In the genomic region with DNA sequence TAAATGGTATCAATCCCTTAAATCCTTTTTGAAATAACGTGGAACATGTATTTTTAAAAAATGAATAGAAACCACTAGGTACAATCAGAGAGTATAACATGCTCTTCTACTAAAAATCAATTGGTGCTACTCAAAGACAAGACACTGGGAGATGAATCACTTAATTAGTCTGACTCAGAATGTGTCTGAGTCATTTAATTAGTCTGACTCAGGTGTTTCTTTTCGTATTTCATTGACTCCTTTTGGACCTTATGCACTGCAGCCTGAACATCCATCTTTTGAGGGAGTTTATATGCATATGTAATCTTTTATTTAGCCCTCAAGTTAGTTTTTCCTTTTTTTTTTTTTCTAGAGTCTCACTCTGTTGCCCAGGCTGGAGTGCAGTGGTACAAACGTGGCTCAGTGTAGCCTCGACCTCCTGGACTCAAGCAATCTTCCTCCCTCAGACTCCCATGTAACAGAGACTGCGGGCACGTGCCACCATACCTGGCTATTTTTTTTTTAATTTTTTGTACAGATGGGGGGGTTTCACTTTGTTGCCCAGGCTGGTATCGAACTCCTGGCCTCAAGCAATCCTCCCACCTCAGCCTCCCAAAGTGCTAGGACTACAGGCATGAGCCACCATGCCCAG, we compare ENCODE assay signal across 9 cellular contexts. TPM values are rescaled to one million over a fixed set of nuclear protein-coding genes. Genes with fewer than 3 reads are reported as not detected.
DNase-seq lines count a peak whose midpoint lies in the region; ATAC-seq, FAIRE-seq and TF ChIP-seq lines count a peak whose summit lies in the region.
"Had no signal": no experiment of that assay in that cellular context is flagged by ENCODE, and none has a peak within 500 bp of the region (broad histone marks: within the 10 kb centered on the region; RNA-seq: fewer than 3 reads in every experiment).

No MANE protein-coding gene starts in this region.

- WGBS in A549 (ENCODE audit: missing lambda C conversion rate) = 61% methylated on average over 7 of the region's 7 CpGs
- WGBS in K562 (ENCODE audit: insufficient coverage, low coverage, missing lambda C conversion rate) = 60% methylated on average over 7 of the region's 7 CpGs
- WGBS in transverse colon (ENCODE audit: low coverage in 1 of 2), 2 donors = 69 to 75% methylated on average over 6 to 7 of the region's 7 CpGs
- 65% methylated on average over 7 of the region's 7 CpGs for WGBS in esophagus muscularis mucosa

- no peaks in the 10 kb centered on the region for H4K20me1 ChIP-seq in K562 (replicated peaks; ENCODE audit: control insufficient read depth, insufficient read depth, low read length)

- TF ChIP-seq CTCF in A549 (IDR thresholded peaks at IDR 0.05) = no peak
- no peak for TF ChIP-seq CTCF in K562 (IDR thresholded peaks at IDR 0.05 in 2 of 3, conservative IDR thresholded peaks at IDR 0.05 in 1 of 3; ENCODE audit: insufficient read depth in 2 of 3, low read depth in 1 of 3, low read length in 3 of 3)
- no peak for TF ChIP-seq CTCF in transverse colon (IDR thresholded peaks at IDR 0.05)
- TF ChIP-seq CTCF in esophagus muscularis mucosa (IDR thresholded peaks at IDR 0.05) = no peak

- peaks cover 13% of the 10 kb centered on the region; the same call in 2 of the 3 replicates for H3K79me2 ChIP-seq in K562 (ENCODE audit: control insufficient read depth, insufficient read depth, low read length)

- TF ChIP-seq RAD21 in A549 (conservative IDR thresholded peaks at IDR 0.05 in 1 of 2, IDR thresholded peaks at IDR 0.05 in 1 of 2) (no peak), K562 (CRISPR knock-in tag; conservative IDR thresholded peaks at IDR 0.05 in 1 of 2, IDR thresholded peaks at IDR 0.05 in 1 of 2) (no peak)

- H3K9ac ChIP-seq in K562 (ENCODE audit: insufficient read depth in 1 of 2, low read depth in 2 of 2, low read length in 2 of 2) = no peak overlapping the region

- POLR2A ChIA-PET in A549 (lab: Yijun Ruan, JAX) = no interaction called here
- POLR2A ChIA-PET in K562 (lab: Yijun Ruan, JAX) = interaction anchor here (0.9 kb wide), 1 partner anchor 774 kb away, joined by 3 read pairs; no protein-coding TSS in a partner anchor

- DNase-seq in A549 (ENCODE audit: low read depth in 1 of 2, low spot score in 1 of 2) (peak; percentile 14 to 24), K562 (ENCODE audit: extremely low read depth in 1 of 4, low spot score in 3 of 4) (peak; percentile 14 to 35 (median 23)), Right ventricle myocardium inferior (ENCODE audit: missing footprints) (no peak), transverse colon (no peak), esophagus muscularis mucosa (ENCODE audit: extremely low spot score) (no peak)
- DNase-seq: GF-D8 had no signal

- no peak overlapping the region for H3K4me3 ChIP-seq in A549
- no peak overlapping the region for H3K4me3 ChIP-seq in K562
- no peak overlapping the region for H3K4me3 ChIP-seq in transverse colon
- H3K4me3 ChIP-seq in esophagus muscularis mucosa = no peak overlapping the region

- peak overlapping the region; percentile 15; the same call in 2 of the 3 replicates for H3K4me2 ChIP-seq in A549
- H3K4me2 ChIP-seq in K562 (ENCODE audit: insufficient read depth, low read length) = no peak overlapping the region

- TF ChIP-seq EP300 in A549 (IDR thresholded peaks at IDR 0.05) (no peak), K562 (IDR thresholded peaks at IDR 0.05; ENCODE audit: low read length) (no peak), transverse colon (IDR thresholded peaks at IDR 0.05; ENCODE audit: low read depth) (no peak), esophagus muscularis mucosa (IDR thresholded peaks at IDR 0.05) (no peak)

- H3K27me3 ChIP-seq in K562 (ENCODE audit: control insufficient read depth in 2 of 2, insufficient read depth in 2 of 2, low read length in 2 of 2) (no peaks in the 10 kb centered on the region), transverse colon (no peaks in the 10 kb centered on the region), esophagus muscularis mucosa (no peaks in the 10 kb centered on the region)

- ATAC-seq in A549 = no peak; a peak in 2 of 6 replicates
- ATAC-seq in GM18520 (IDR thresholded peaks at IDR 0.05; ENCODE audit: unreplicated experiment) = peak; percentile 96
- peak; percentile 72 for ATAC-seq in HG03469 (IDR thresholded peaks at IDR 0.05; ENCODE audit: unreplicated experiment)
- ATAC-seq in K562 = peak; percentile 27; the same call in 1 of the 3 replicates
- no peak for ATAC-seq in Right ventricle myocardium inferior
- ATAC-seq in HG03460 (IDR thresholded peaks at IDR 0.05; ENCODE audit: unreplicated experiment) = no peak

- BruUV-seq in K562 (replicated peaks; lab: Mats Ljungman, UMichigan) = no TSS peak

- peak; percentile 84 for FAIRE-seq in A549 (lab: Jason Lieb, UNC)
- FAIRE-seq in K562 (lab: Jason Lieb, UNC) = no peak

- no peak overlapping the region for H2AFZ ChIP-seq in K562 (ENCODE audit: low read depth, low read length)

- H3K36me3 ChIP-seq in K562 (ENCODE audit: control insufficient read depth, insufficient read depth, low read length) (peaks cover 34% of the 10 kb centered on the region; the same call in 2 of the 3 replicates), transverse colon (peaks cover 0 to 31% (median 6%) of the 10 kb centered on the region in 4 donors), esophagus muscularis mucosa (peaks cover 0 to 19% (median 15%) of the 10 kb centered on the region in 4 donors)

- TF ChIP-seq POLR2A in A549 (IDR thresholded peaks at IDR 0.05; ENCODE audit: low read length) (no peak), K562 (conservative IDR thresholded peaks at IDR 0.05) (no peak), transverse colon (IDR thresholded peaks at IDR 0.05) (no peak), esophagus muscularis mucosa (IDR thresholded peaks at IDR 0.05; ENCODE audit: low read depth) (no peak)

- H3K4me1 ChIP-seq in A549 = peaks cover 21% of the 10 kb centered on the region; the same call in 2 of the 3 replicates
- no peaks in the 10 kb centered on the region for H3K4me1 ChIP-seq in K562 (replicated peaks in 1 of 2; ENCODE audit: control insufficient read depth in 2 of 2, insufficient read depth in 2 of 2, low read length in 2 of 2)
- H3K4me1 ChIP-seq in transverse colon = peaks cover 0 to 10% (median 0%) of the 10 kb centered on the region in 4 donors
- peaks cover 0 to 47% (median 32%) of the 10 kb centered on the region in 4 donors for H3K4me1 ChIP-seq in esophagus muscularis mucosa

- intact Hi-C loops in K562 (cut with micrococcal nuclease) = no loop called here
- intact Hi-C loops in Right ventricle myocardium inferior (cut with DNase I) = no loop called here
- intact Hi-C loops in transverse colon (cut with DNase I; ENCODE audit: low total_unique reads) = no loop called here
- intact Hi-C loops in esophagus muscularis mucosa (cut with DNase I) = no loop called here

- in situ Hi-C loops in K562 (cut with MboI) (no loop called here), transverse colon (cut with MboI; ENCODE audit: low pct_ligation_motif_present in 1 of 4, low pct_unique_long_range_greater_than_20kb in 1 of 4, low sequenced_read_pairs in 3 of 4) (no loop called here)

- no peaks in the 10 kb centered on the region for H3K9me1 ChIP-seq in K562 (ENCODE audit: control insufficient read depth, insufficient read depth, low read length)

- CTCF ChIA-PET in A549 (lab: Yijun Ruan, JAX) (interaction anchor here (1.6 kb wide), 1 partner anchor 11 kb away, joined by 4 read pairs; no protein-coding TSS in a partner anchor), K562 (lab: Yijun Ruan, JAX; ENCODE audit: low intra/inter-chr PET ratio) (no interaction called here)

- H3K27ac ChIP-seq in A549 (peak overlapping the region in 1 of 2 experiments; percentile 36; a peak in 2 of 6 replicates), K562 (ENCODE audit: extremely low read depth, low read depth, low read length) (no peak overlapping the region), transverse colon (no peak overlapping the region), esophagus muscularis mucosa (replicated peaks in 1 of 4) (no peak overlapping the region)

- H3K9me3 ChIP-seq in A549 = no peaks in the 10 kb centered on the region
- no peaks in the 10 kb centered on the region for H3K9me3 ChIP-seq in K562 (replicated peaks; ENCODE audit: control insufficient read depth, insufficient read depth, low read depth, low read length)
- H3K9me3 ChIP-seq in transverse colon = no peaks in the 10 kb centered on the region
- no peaks in the 10 kb centered on the region for H3K9me3 ChIP-seq in esophagus muscularis mucosa

TF ChIP-seq in A549, 52 proteins besides CTCF, POLR2A, EP300 and RAD21 (continues in another document):
- TF ChIP-seq JUNB (IDR thresholded peaks at IDR 0.05) (peak; percentile 48; the same call in 1 of the 2 replicates), SREBF2 (IDR thresholded peaks at IDR 0.05) (no peak)

TF ChIP-seq in K562, 482 proteins besides CTCF, POLR2A, EP300 and RAD21 (continues in another document):
- TF ChIP-seq KLF6 (CRISPR knock-in tag; IDR thresholded peaks at IDR 0.05; ENCODE audit: borderline replicate concordance) = no peak

RNA-seq across cellular contexts. Expression of a gene that starts 26.5 kb away (rescaled TPM):
- 57.9 and 70.9 TPM in 2 replicates for polyA plus RNA-seq in A549 (2011; rRNA removed)
- polyA plus RNA-seq in A549 (2012; cell fraction: cytosol; rRNA removed) = 14.2 and 14.3 TPM in 2 replicates
- 10.0 and 15.0 TPM in 2 replicates for polyA plus RNA-seq in A549 (2012; cell fraction: nucleus; rRNA removed)
- polyA plus RNA-seq in A549 (2017; fragmentation: RNase III; extraction: RNeasy Plus Mini Kit Qiagen cat#74134 plus additional on column Dnase treatment) = 33.5 to 35.3 TPM (median 34.6 TPM) in 3 replicates
- 22.6 and 23.8 TPM in 2 replicates for polyA minus RNA-seq in A549 (2011; rRNA and poly(A)+ RNA removed)
- total RNA-seq in K562 (2011; cell fraction: chromatin; rRNA removed; ENCODE audit: low replicate concordance) = 40.4 and 120 TPM in 2 replicates
- 17.2 and 19.1 TPM in 2 replicates for total RNA-seq in K562 (2011; cell fraction: nucleolus; rRNA removed)
- total RNA-seq in K562 (2011; cell fraction: nucleoplasm; rRNA removed) = 40.8 and 59.5 TPM in 2 replicates
- total RNA-seq in K562 (2014; rRNA removed) = 35.3 and 43.5 TPM in 2 replicates
- 51.6 and 57.3 TPM in 2 replicates for total RNA-seq in K562 (2014; rRNA removed; fragmentation: Illumina TruSeq; extraction: Trizol)
- 50.3 and 59.2 TPM in 2 replicates for total RNA-seq in K562 (2015; rRNA removed; fragmentation: Illumina TruSeq; extraction: Trizol)
- total RNA-seq in K562 (2021) = 43.6 and 50.1 TPM in 2 replicates
- 31.1 and 41.9 TPM in 2 replicates for polyA plus RNA-seq in K562 (2011; rRNA removed)
- polyA plus RNA-seq in K562 (2011; cell fraction: cytosol; rRNA removed) = 10.5 and 16.0 TPM in 2 replicates
- polyA plus RNA-seq in K562 (2011; cell fraction: nucleus; rRNA removed) = 16.6 and 21.7 TPM in 2 replicates
- polyA plus RNA-seq in K562 (2012) = 32.9 and 35.6 TPM in 2 replicates
- polyA plus RNA-seq in K562 (2014; fragmentation: Illumina TruSeq; extraction: Trizol) = 45.0 and 48.2 TPM in 2 replicates
- 10 to 100 TPM; 13.2 to 15.7 TPM for polyA plus RNA-seq in K562 (2014; fragmentation: Nextera tagmentation; extraction: Ambion mirVana)
- polyA plus RNA-seq in K562 (2014; rRNA removed) = 35.2 and 35.6 TPM in 2 replicates
- polyA minus RNA-seq in K562 (2011; rRNA and poly(A)+ RNA removed) = 51.3 and 56.4 TPM in 2 replicates
- 22.6 and 27.6 TPM in 2 replicates for polyA minus RNA-seq in K562 (2011; cell fraction: cytosol; rRNA and poly(A)+ RNA removed)
- 23.6 and 43.3 TPM in 2 replicates for polyA minus RNA-seq in K562 (2011; cell fraction: nucleus; rRNA and poly(A)+ RNA removed)
- 25.3 TPM for total RNA-seq in Right ventricle myocardium inferior
- total RNA-seq in transverse colon = 10 to 100 TPM; 59.5 to 79.7 (median 69.8) TPM
- 100 to 1,000 TPM in 1 of 4 donors, 10 to 100 TPM in 3; 81.8 to 106 (median 90.5) TPM for total RNA-seq in esophagus muscularis mucosa

Comparison
In these comparisons a context has a peak if more than half of its experiments do, and no peak if none do; other contexts are left out.
1. ATAC-seq: peak in GM18520 (single experiment), HG03469 (single experiment) and K562 (single experiment); none in A549 (0 of 2), Right ventricle myocardium inferior (single experiment) and HG03460 (single experiment).
2. DNase-seq: peak in A549 (2 of 2) and K562 (4 of 4); none in Right ventricle myocardium inferior (single experiment), transverse colon (single experiment) and esophagus muscularis mucosa (single experiment).